9 cellular contexts compared by ENCODE assay signal in genomic region chr3:46359748-46360509, GRCh38. TPM values are rescaled to one million over a fixed set of nuclear protein-coding genes. Genes with fewer than 3 reads are reported as not detected.
DNase-seq lines count a peak whose midpoint lies in the region; ATAC-seq and TF ChIP-seq lines count a peak whose summit lies in the region.
"Had no signal": no experiment of that assay in that cellular context is flagged by ENCODE, and none has a peak within 500 bp of the region (broad histone marks: within the 10 kb centered on the region; RNA-seq: fewer than 3 reads in every experiment).

No MANE protein-coding gene starts in this region.

- peaks cover 44% of the 10 kb centered on the region for H3K27me3 Mint-ChIP-seq in activated T-cell treated with anti-CD3 and anti-CD28 coated beads, Interleukin-2, amount 50 U/mL, for 24 hours
- peaks cover 31% of the 10 kb centered on the region for H3K27me3 Mint-ChIP-seq in activated CD4-positive, alpha-beta memory T cell treated with anti-CD3 and anti-CD28 coated beads, Interleukin-2, amount 10 ng/mL, durations not matched to agents 7 days and 5 days

- H3K4me1 ChIP-seq in IMR-90 (ENCODE audit: control insufficient read depth, insufficient read depth, low read length): no peaks in the 10 kb centered on the region

- H2BK15ac ChIP-seq in IMR-90 (ENCODE audit: low read depth, low read length): no peak overlapping the region

- dilution Hi-C loops in IMR-90 (cut with HindIII; ENCODE audit: low sequenced_read_pairs, unreplicated experiment): no loop called here

- H4K5ac ChIP-seq in IMR-90 (ENCODE audit: low read depth, low read length): no peak overlapping the region

- peak; percentile 13 for TF ChIP-seq EP300 in neural cell (conservative IDR thresholded peaks at IDR 0.05; ENCODE audit: poor library complexity, severe bottlenecking)

- peaks cover 63% of the 10 kb centered on the region for H3K4me1 Mint-ChIP-seq in activated T-cell treated with anti-CD3 and anti-CD28 coated beads, Interleukin-2, amount 50 U/mL, for 24 hours (ENCODE audit: low read depth)
- peaks cover 78% of the 10 kb centered on the region for H3K4me1 Mint-ChIP-seq in activated CD4-positive, alpha-beta memory T cell treated with anti-CD3 and anti-CD28 coated beads, Interleukin-2, amount 10 ng/mL, durations not matched to agents 7 days and 5 days

- H3K27ac ChIP-seq in IMR-90 (ENCODE audit: insufficient read depth, low read length) (no peak overlapping the region), neural cell (ENCODE audit: low read length) (peak overlapping the region; percentile 17)
- H3K27ac ChIP-seq: thoracic aorta had no signal

- H4K20me1 ChIP-seq in IMR-90 (ENCODE audit: insufficient read depth, low read length): no peaks in the 10 kb centered on the region
- no peaks in the 10 kb centered on the region for H4K20me1 ChIP-seq in neural cell (ENCODE audit: insufficient read depth)

- peaks cover 53% of the 10 kb centered on the region for H3K27me3 ChIP-seq in IMR-90 (ENCODE audit: control insufficient read depth, insufficient read depth, low read length)
- H3K27me3 ChIP-seq in neural cell (ENCODE audit: insufficient read depth, low read depth, low read length): no peaks in the 10 kb centered on the region

- no peak overlapping the region for H3K56ac ChIP-seq in IMR-90 (ENCODE audit: extremely low read depth, insufficient read depth, low read length)

- DNase-seq in activated T-cell treated with anti-CD3 and anti-CD28 coated beads, Interleukin-2, amount 50 U/mL, for 24 hours: no peak
- no peak for DNase-seq in activated T-cell treated with anti-CD3 and anti-CD28 coated beads, Interleukin-2, amount 50 U/mL, for 48 hours
- DNase-seq in IMR-90 (peak; percentile 21), iPS-NIHi11 (ENCODE audit: low spot score) (no peak), GF-D8 (lab: John Stamatoyannopoulos, UW) (no peak)
- no peak for DNase-seq in activated CD4-positive, alpha-beta memory T cell treated with anti-CD3 and anti-CD28 coated beads, Interleukin-2, amount 10 ng/mL, durations not matched to agents 7 days and 5 days

- H3K36me3 ChIP-seq in IMR-90 (ENCODE audit: control insufficient read depth, insufficient read depth, low read length): no peaks in the 10 kb centered on the region
- H3K36me3 ChIP-seq in neural cell (ENCODE audit: insufficient read depth, low read length): no peaks in the 10 kb centered on the region
- H3K36me3 ChIP-seq: thoracic aorta had no signal

- H3K9me3 ChIP-seq in IMR-90 (ENCODE audit: control insufficient read depth, insufficient read depth, low read length): no peaks in the 10 kb centered on the region
- H3K9me3 ChIP-seq in neural cell (ENCODE audit: low read length): no peaks in the 10 kb centered on the region
- H3K9me3 ChIP-seq: thoracic aorta had no signal

- no peak for TF ChIP-seq CTCF in IMR-90 (conservative IDR thresholded peaks at IDR 0.05; ENCODE audit: low read depth, low read length)
- TF ChIP-seq CTCF in neural cell (IDR thresholded peaks at IDR 0.05; ENCODE audit: poor library complexity, severe bottlenecking): no peak

- no peak overlapping the region for H2AK5ac ChIP-seq in IMR-90 (ENCODE audit: low read depth, low read length)

- ATAC-seq in IMR-90 (ENCODE audit: low read depth) (no peak), GM18909 (IDR thresholded peaks at IDR 0.05; ENCODE audit: poor library complexity, unreplicated experiment) (no peak)

- no peak overlapping the region for H3K4me3 ChIP-seq in IMR-90 (ENCODE audit: insufficient read depth, low read depth, low read length)
- H3K4me3 ChIP-seq in neural cell (ENCODE audit: low read length): no peak overlapping the region
- H3K4me3 ChIP-seq: thoracic aorta had no signal

- POLR2A ChIA-PET in IMR-90 (lab: Charles Lee; ENCODE audit: unreplicated experiment): no interaction called here
- POLR2A ChIA-PET in activated CD4-positive, alpha-beta memory T cell treated with anti-CD3 and anti-CD28 coated beads, Interleukin-2, amount 10 ng/mL, durations not matched to agents 7 days and 5 days (lab: Charles Lee): interaction anchor here (0.7 to 3.7 kb wide), 12 partner anchors 10 to 1941 kb away, joined by 3 to 59 read pairs (median 4); partner anchors contain the start of genes CCR1 and CCR5

- H3K9me2 ChIP-seq in neural cell (ENCODE audit: insufficient read depth, low read length): no peaks in the 10 kb centered on the region

- H3K23ac ChIP-seq in IMR-90 (ENCODE audit: low read depth, low read length): no peak overlapping the region

- no TSS peak for BruUV-seq in IMR-90 (replicated peaks; lab: Mats Ljungman, UMichigan)

- no peak for TF ChIP-seq POLR2A in IMR-90 (IDR thresholded peaks at IDR 0.05; ENCODE audit: low read depth, low read length)

- H3K27ac Mint-ChIP-seq in activated T-cell treated with anti-CD3 and anti-CD28 coated beads, Interleukin-2, amount 50 U/mL, for 24 hours: peak overlapping the region; percentile 92
- peak overlapping the region; percentile 62 for H3K27ac Mint-ChIP-seq in activated CD4-positive, alpha-beta memory T cell treated with anti-CD3 and anti-CD28 coated beads, Interleukin-2, amount 10 ng/mL, durations not matched to agents 7 days and 5 days

- no peak overlapping the region for H3K14ac ChIP-seq in IMR-90 (replicated peaks; ENCODE audit: low read depth, low read length)

- H3F3A ChIP-seq in neural cell (ENCODE audit: insufficient read depth, low read length, poor library complexity, severe bottlenecking): no peaks in the 10 kb centered on the region

- no peaks in the 10 kb centered on the region for H3K79me2 ChIP-seq in neural cell (replicated peaks; ENCODE audit: insufficient read depth, low read length)

- no peaks in the 10 kb centered on the region for H3K79me1 ChIP-seq in IMR-90 (ENCODE audit: low read depth in 1 of 2, low read length in 2 of 2)

- in situ Hi-C loops in IMR-90 (cut with MboI; ENCODE audit: low sequenced_read_pairs): no loop called here

- no peak overlapping the region for H4K8ac ChIP-seq in IMR-90 (ENCODE audit: low read depth in 2 of 2, low read length in 2 of 2)

- no peak overlapping the region; the same call in 1 of the 2 replicates for H2BK20ac ChIP-seq in IMR-90 (ENCODE audit: low read depth, low read length)

- no peaks in the 10 kb centered on the region for H3K9me1 ChIP-seq in IMR-90 (ENCODE audit: insufficient read depth, low read length)

- CTCF ChIA-PET in IMR-90 (lab: Yijun Ruan, JAX): interaction anchor here (1.2 to 1.3 kb wide), 2 partner anchors 9 to 10 kb away, joined by 3 to 4 read pairs; no protein-coding TSS in a partner anchor
- CTCF ChIA-PET in activated CD4-positive, alpha-beta memory T cell treated with anti-CD3 and anti-CD28 coated beads, Interleukin-2, amount 10 ng/mL, durations not matched to agents 7 days and 5 days (lab: Charles Lee): interaction anchor here (3.8 kb wide), 1 partner anchor 10 kb away, joined by 37 read pairs; the partner anchor contains the start of gene CCR5

- WGBS in IMR-90 (ENCODE audit: extremely low coverage in 2 of 2, insufficient read length in 1 of 2), 2 experiments: 0% methylated on average over 2 of the region's 11 CpGs; no CpG with 5 or more reads in 1 of the 2 experiments

- H3K9ac ChIP-seq in IMR-90 (ENCODE audit: low read depth, low read length) (no peak overlapping the region), neural cell (ENCODE audit: low read length) (no peak overlapping the region)

- no peak overlapping the region for H4K91ac ChIP-seq in IMR-90 (ENCODE audit: insufficient read depth, low read depth, low read length)

- H3K9me3 Mint-ChIP-seq in activated T-cell treated with anti-CD3 and anti-CD28 coated beads, Interleukin-2, amount 50 U/mL, for 24 hours: no peaks in the 10 kb centered on the region
- H3K9me3 Mint-ChIP-seq in activated CD4-positive, alpha-beta memory T cell treated with anti-CD3 and anti-CD28 coated beads, Interleukin-2, amount 10 ng/mL, durations not matched to agents 7 days and 5 days: peaks cover 2% of the 10 kb centered on the region

- no peak overlapping the region for H2BK120ac ChIP-seq in IMR-90 (ENCODE audit: low read depth, low read length)

- H2AK9ac ChIP-seq in IMR-90 (replicated peaks; ENCODE audit: low read depth, low read length, poor library complexity): no peak overlapping the region

- H3K36me3 Mint-ChIP-seq in activated T-cell treated with anti-CD3 and anti-CD28 coated beads, Interleukin-2, amount 50 U/mL, for 24 hours (ENCODE audit: low read depth): no peaks in the 10 kb centered on the region
- peaks cover 75% of the 10 kb centered on the region for H3K36me3 Mint-ChIP-seq in activated CD4-positive, alpha-beta memory T cell treated with anti-CD3 and anti-CD28 coated beads, Interleukin-2, amount 10 ng/mL, durations not matched to agents 7 days and 5 days (ENCODE audit: low read depth)

- intact Hi-C loops in IMR-90 (cut with micrococcal nuclease): no loop called here

- H2AFZ ChIP-seq in IMR-90 (replicated peaks; ENCODE audit: low read length, poor library complexity) (no peak overlapping the region), neural cell (ENCODE audit: low read depth, low read length) (no peak overlapping the region)

- no peak overlapping the region for H3K4me2 ChIP-seq in IMR-90 (ENCODE audit: low read depth, low read length)
- H3K4me2 ChIP-seq in neural cell (ENCODE audit: low read length): no peak overlapping the region

- peak overlapping the region; percentile 4 for H3K4me3 Mint-ChIP-seq in activated T-cell treated with anti-CD3 and anti-CD28 coated beads, Interleukin-2, amount 50 U/mL, for 24 hours
- H3K4me3 Mint-ChIP-seq in activated CD4-positive, alpha-beta memory T cell treated with anti-CD3 and anti-CD28 coated beads, Interleukin-2, amount 10 ng/mL, durations not matched to agents 7 days and 5 days: peak overlapping the region; percentile 31

- no peak overlapping the region for H3K4ac ChIP-seq in IMR-90 (ENCODE audit: low read depth, low read length)

- no peak overlapping the region for H3K18ac ChIP-seq in IMR-90 (ENCODE audit: low read depth, low read length)

- TF ChIP-seq RAD21 in IMR-90 (IDR thresholded peaks at IDR 0.05; ENCODE audit: low read length): no peak
- TF ChIP-seq RAD21 in neural cell (conservative IDR thresholded peaks at IDR 0.05): no peak

- no peak overlapping the region for H2BK5ac ChIP-seq in IMR-90 (ENCODE audit: low read depth, low read length, poor library complexity, severe bottlenecking)

RNA-seq across cellular contexts. Expression of gene CCR2, which starts 6.0 kb away (rescaled TPM):
- not detected in 2 replicates for total RNA-seq in IMR-90 (2012; rRNA removed)
- polyA plus RNA-seq in IMR-90 (2012; rRNA removed) (not detected in 2 replicates), neural cell (not detected in 2 replicates)
- polyA plus RNA-seq in IMR-90 (2012; cell fraction: cytosol; rRNA removed): not detected in 2 replicates
- not detected in 2 replicates for polyA plus RNA-seq in IMR-90 (2012; cell fraction: nucleus; rRNA removed; ENCODE audit: low replicate concordance)
- total RNA-seq in activated CD4-positive, alpha-beta memory T cell treated with anti-CD3 and anti-CD28 coated beads, Interleukin-2, amount 10 ng/mL, durations not matched to agents 7 days and 5 days: 100 to 1,000 TPM; 167 to 174 TPM
- not detected in 2 replicates for polyA minus RNA-seq in neural cell

RNA-seq across cellular contexts. Expression of gene CCR5, which starts 10.8 kb away (rescaled TPM):
- not detected in 2 replicates for total RNA-seq in IMR-90 (2012; rRNA removed)
- polyA plus RNA-seq in IMR-90 (2012; rRNA removed) (not detected in 2 replicates), neural cell (not detected in 2 replicates)
- polyA plus RNA-seq in IMR-90 (2012; cell fraction: cytosol; rRNA removed): not detected in 2 replicates
- not detected in 2 replicates for polyA plus RNA-seq in IMR-90 (2012; cell fraction: nucleus; rRNA removed; ENCODE audit: low replicate concordance)
- 10 to 100 TPM; 80.2 to 85.3 TPM for total RNA-seq in activated CD4-positive, alpha-beta memory T cell treated with anti-CD3 and anti-CD28 coated beads, Interleukin-2, amount 10 ng/mL, durations not matched to agents 7 days and 5 days
- not detected in 2 replicates for polyA minus RNA-seq in neural cell

RNA-seq across cellular contexts. Expression of gene CCRL2, which starts 47.1 kb away (rescaled TPM):
- 0.28 and 0.36 TPM in 2 replicates for total RNA-seq in IMR-90 (2012; rRNA removed)
- polyA plus RNA-seq in IMR-90 (2012; rRNA removed) (0.16 and 0.29 TPM in 2 replicates), neural cell (not detected in 2 replicates)
- polyA plus RNA-seq in IMR-90 (2012; cell fraction: cytosol; rRNA removed): 0.09 and 0.12 TPM in 2 replicates
- 0.05 and 0.31 TPM in 2 replicates for polyA plus RNA-seq in IMR-90 (2012; cell fraction: nucleus; rRNA removed; ENCODE audit: low replicate concordance)
- 1 to 10 TPM; 5.4 to 6.2 TPM for total RNA-seq in activated CD4-positive, alpha-beta memory T cell treated with anti-CD3 and anti-CD28 coated beads, Interleukin-2, amount 10 ng/mL, durations not matched to agents 7 days and 5 days
- polyA minus RNA-seq in neural cell: not detected in 2 replicates

Comparison
In these comparisons a context has a peak if more than half of its experiments do, and no peak if none do; other contexts are left out.
1. RNA of gene CCR2, which starts 6.0 kb away (total RNA-seq): 167 to 174 TPM in activated CD4-positive, alpha-beta memory T cell treated with anti-CD3 and anti-CD28 coated beads, Interleukin-2, amount 10 ng/mL, durations not matched to agents 7 days and 5 days; not detected in IMR-90; every median in the first group is over 100 times any median in the second.
2. RNA of gene CCR5, which starts 10.8 kb away (total RNA-seq): 80.2 to 85.3 TPM in activated CD4-positive, alpha-beta memory T cell treated with anti-CD3 and anti-CD28 coated beads, Interleukin-2, amount 10 ng/mL, durations not matched to agents 7 days and 5 days; not detected in IMR-90; every median in the first group is over 10 times any median in the second.